In the genomic region with DNA sequence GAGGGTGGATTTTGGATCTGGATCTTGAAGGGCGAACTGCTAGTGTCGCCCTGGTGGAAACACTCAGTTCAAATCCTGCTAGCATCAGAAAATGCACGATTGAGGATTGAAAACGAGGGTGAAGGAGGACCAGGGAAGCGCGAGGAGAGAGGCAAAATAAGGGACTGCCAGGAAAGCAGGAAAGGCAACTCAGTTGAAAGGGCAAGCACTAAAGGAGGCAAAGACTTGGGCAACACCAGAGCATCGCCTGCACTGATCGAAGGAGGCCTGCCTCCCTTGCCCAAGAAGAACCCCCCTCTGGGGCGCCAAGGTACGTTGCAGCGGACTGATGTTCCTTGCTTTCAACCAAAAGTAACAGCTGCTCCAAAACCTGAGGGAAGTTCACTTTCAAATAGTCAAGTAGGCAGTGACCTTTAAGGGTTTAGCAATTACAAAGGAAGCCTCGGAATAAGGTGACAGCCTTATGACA, we compare ENCODE assay signal across 1 cellular context.
TF ChIP-seq lines count a peak whose summit lies in the region.

No MANE protein-coding gene starts in this region.

TF ChIP-seq in GM23338, 12 proteins besides CTCF, POLR2A, EP300 and RAD21 (continued from another document):
- no peak for TF ChIP-seq REST (IDR thresholded peaks at IDR 0.05; ENCODE audit: unreplicated experiment)
- no peak for TF ChIP-seq EZH2phosphoT487 (IDR thresholded peaks at IDR 0.05; ENCODE audit: unreplicated experiment)
- TF ChIP-seq ZNF331 (CRISPR knock-in tag; IDR thresholded peaks at IDR 0.05; ENCODE audit: low read depth) = no peak
